ENCODE assay signal across 9 cellular contexts in genomic region chr3:65888980-65889706, GRCh38.
DNase-seq lines count a peak whose midpoint lies in the region; ATAC-seq and TF ChIP-seq lines count a peak whose summit lies in the region.
"Had no signal": no experiment of that assay in that cellular context is flagged by ENCODE, and none has a peak within 500 bp of the region (broad histone marks: within the 10 kb centered on the region; RNA-seq: fewer than 3 reads in every experiment).

No MANE protein-coding gene starts in this region.

- no peak for TF ChIP-seq CTCF in coronary artery (IDR thresholded peaks at IDR 0.05)
- TF ChIP-seq CTCF in lung (IDR thresholded peaks at IDR 0.05; ENCODE audit: control extremely low read depth, extremely low read depth) = no peak
- TF ChIP-seq CTCF in testis (IDR thresholded peaks at IDR 0.05) = no peak

- no peak overlapping the region for H3K27ac Mint-ChIP-seq in activated CD8-positive, alpha-beta memory T cell treated with anti-CD3 and anti-CD28 coated beads, Interleukin-2, amount 10 ng/mL, durations not matched to agents 7 days and 5 days

- H3K27me3 ChIP-seq in lung (ENCODE audit: control insufficient read depth, insufficient read depth) = no peaks in the 10 kb centered on the region
- no peaks in the 10 kb centered on the region for H3K27me3 ChIP-seq in testis

- H3K4me3 Mint-ChIP-seq in activated CD8-positive, alpha-beta memory T cell treated with anti-CD3 and anti-CD28 coated beads, Interleukin-2, amount 10 ng/mL, durations not matched to agents 7 days and 5 days = no peak overlapping the region

- H3K4me1 ChIP-seq in lung (ENCODE audit: control insufficient read depth in 2 of 2, insufficient read depth in 2 of 2, low read length in 2 of 2) = peaks cover 1 to 11% of the 10 kb centered on the region in 2 donors
- H3K4me1 ChIP-seq in testis = peaks cover under 1% of the 10 kb centered on the region

- no peaks in the 10 kb centered on the region for H3K27me3 Mint-ChIP-seq in activated CD8-positive, alpha-beta memory T cell treated with anti-CD3 and anti-CD28 coated beads, Interleukin-2, amount 10 ng/mL, durations not matched to agents 7 days and 5 days

- peak; percentile 62 for ATAC-seq in lung (ENCODE audit: insufficient read depth, low FRiP score)
- no peak for ATAC-seq in activated CD8-positive, alpha-beta memory T cell treated with anti-CD3 and anti-CD28 coated beads, Interleukin-2, amount 10 ng/mL, durations not matched to agents 7 days and 5 days

- H3K9me3 ChIP-seq in lung (ENCODE audit: control insufficient read depth in 2 of 2, insufficient read depth in 1 of 2, low read length in 1 of 2) (no peaks in the 10 kb centered on the region), testis (no peaks in the 10 kb centered on the region)

- no peak for TF ChIP-seq POLR2A in testis (IDR thresholded peaks at IDR 0.05)

- intact Hi-C loops in testis (cut with DNase I; ENCODE audit: low total_unique reads) = no loop called here

- no peaks in the 10 kb centered on the region for H3K4me1 Mint-ChIP-seq in activated CD8-positive, alpha-beta memory T cell treated with anti-CD3 and anti-CD28 coated beads, Interleukin-2, amount 10 ng/mL, durations not matched to agents 7 days and 5 days

- WGBS in lung, 2 donors = 71 to 83% methylated on average over 4 of the region's 4 CpGs
- WGBS in testis, 2 donors = 54 to 59% methylated on average over 4 of the region's 4 CpGs

- no peaks in the 10 kb centered on the region for H3K36me3 ChIP-seq in lung (ENCODE audit: control insufficient read depth in 2 of 2, insufficient read depth in 2 of 2, low read length in 2 of 2)
- H3K36me3 ChIP-seq in testis (ENCODE audit: low read depth, missing control alignments) = no peaks in the 10 kb centered on the region

- peaks cover 5% of the 10 kb centered on the region for H3K9me3 Mint-ChIP-seq in activated CD8-positive, alpha-beta memory T cell treated with anti-CD3 and anti-CD28 coated beads, Interleukin-2, amount 10 ng/mL, durations not matched to agents 7 days and 5 days (ENCODE audit: low read depth)

- H3K27ac ChIP-seq in coronary artery = peak overlapping the region; percentile 88 to 89
- H3K27ac ChIP-seq in lung (ENCODE audit: low read depth in 1 of 2, low read length in 1 of 2) = peak overlapping the region in 1 of 2 donors; percentile 89
- no peak overlapping the region for H3K27ac ChIP-seq in testis

- DNase-seq in AG08396 (ENCODE audit: low spot score) (peak; percentile 86), LHCN-M2 (ENCODE audit: low read depth) (peak; percentile 93), coronary artery (ENCODE audit: low spot score) (no peak), lung (ENCODE audit: low spot score) (no peak), SIG-M5 (lab: John Stamatoyannopoulos, UW) (no peak), iPS-NIHi7 (ENCODE audit: extremely low spot score) (no peak), testis (no peak)
- no peak for DNase-seq in activated CD8-positive, alpha-beta memory T cell treated with anti-CD3 and anti-CD28 coated beads, Interleukin-2, amount 10 ng/mL, durations not matched to agents 7 days and 5 days
- DNase-seq: NCI-H146 had no signal

- H3K4me3 ChIP-seq in coronary artery = peak overlapping the region; percentile 11
- H3K4me3 ChIP-seq in lung = no peak overlapping the region
- no peak overlapping the region for H3K4me3 ChIP-seq in testis

- no peaks in the 10 kb centered on the region for H3K36me3 Mint-ChIP-seq in activated CD8-positive, alpha-beta memory T cell treated with anti-CD3 and anti-CD28 coated beads, Interleukin-2, amount 10 ng/mL, durations not matched to agents 7 days and 5 days

- CTCF ChIA-PET in activated CD8-positive, alpha-beta memory T cell treated with anti-CD3 and anti-CD28 coated beads, Interleukin-2, amount 10 ng/mL, durations not matched to agents 7 days and 5 days (lab: Charles Lee) = no interaction called here

Comparison
In these comparisons a context has a peak if more than half of its experiments do, and no peak if none do; other contexts are left out.
1. DNase-seq: peak in AG08396 (single experiment) and LHCN-M2 (single experiment); none in coronary artery (single experiment), lung (single experiment), SIG-M5 (single experiment), activated CD8-positive, alpha-beta memory T cell treated with anti-CD3 and anti-CD28 coated beads, Interleukin-2, amount 10 ng/mL, durations not matched to agents 7 days and 5 days (single experiment), iPS-NIHi7 (single experiment) and testis (single experiment).
2. H3K27ac ChIP-seq: peak in coronary artery (2 of 2); none in testis (0 of 2).